In genomic region chr2:232893834-232894233, GRCh38 we compare ENCODE assay signal across 16 cellular contexts. TPM values are rescaled to one million over a fixed set of nuclear protein-coding genes. Genes with fewer than 3 reads are reported as not detected.
A peak's percentile ranks its signal among the peaks of the same experiment; 100 is the strongest.
DNase-seq lines count a peak whose midpoint lies in the region; ATAC-seq and TF ChIP-seq lines count a peak whose summit lies in the region.
"Had no signal": no experiment of that assay in that cellular context is flagged by ENCODE, and none has a peak within 500 bp of the region (broad histone marks: within the 10 kb centered on the region; RNA-seq: fewer than 3 reads in every experiment).

No MANE protein-coding gene starts in this region.

- H4K20me1 ChIP-seq in osteoblast (ENCODE audit: insufficient read depth, low read length): no peaks in the 10 kb centered on the region

- no peak overlapping the region for H2AFZ ChIP-seq in osteoblast (ENCODE audit: low read length)

- no peak overlapping the region for H3K4me3 Mint-ChIP-seq in nephron progenitor cell

- no peak overlapping the region for H3K27ac Mint-ChIP-seq in nephron progenitor cell

- no peaks in the 10 kb centered on the region for H3K9me3 Mint-ChIP-seq in nephron progenitor cell

- DNase-seq in cardiac septum (ENCODE audit: low spot score): peak; percentile 58
- no peak for DNase-seq in heart left ventricle
- DNase-seq in epidermal melanocyte (ENCODE audit: insufficient read length, low spot score): peak; percentile 5
- DNase-seq in osteoblast (ENCODE audit: insufficient read length, low spot score, missing footprints): peak; percentile 43
- no peak for DNase-seq in nephron progenitor cell
- no peak for DNase-seq in SHP77 (lab: John Stamatoyannopoulos, UW)
- DNase-seq: DMS 273 treated with DMSO at 0.1 percent for 48 hours, GF-D8, KG1, NCI-H1436 treated with DMSO at 0.1 percent for 48 hours, NCI-H2029 treated with DMSO at 0.1 percent for 48 hours, NCI-H510A treated with DMSO at 0.1 percent for 48 hours, NCI-H82 had no signal

- 89 to 96% (median 92%) methylated on average over 8 of the region's 8 CpGs for WGBS in heart left ventricle, 4 donors

- H3K4me1 Mint-ChIP-seq in nephron progenitor cell: peaks cover 30% of the 10 kb centered on the region

- peaks cover 0 to 16% (median 0%) of the 10 kb centered on the region in 9 donors for H3K27me3 ChIP-seq in heart left ventricle
- H3K27me3 ChIP-seq in osteoblast (ENCODE audit: insufficient read depth, low read length): no peaks in the 10 kb centered on the region

- H3K27me3 Mint-ChIP-seq in nephron progenitor cell (ENCODE audit: low read depth, poor library complexity): peaks cover 9% of the 10 kb centered on the region

- ATAC-seq in heart left ventricle: no peak
- ATAC-seq in GM18873 (IDR thresholded peaks at IDR 0.05; ENCODE audit: low FRiP score, unreplicated experiment): no peak
- ATAC-seq: HepG2 had no signal

- H3K36me3 Mint-ChIP-seq in nephron progenitor cell (ENCODE audit: low read depth): no peaks in the 10 kb centered on the region

- no peak overlapping the region for H3K4me2 ChIP-seq in osteoblast (ENCODE audit: insufficient read depth, low read length)

- H3K36me3 ChIP-seq in heart left ventricle (no peaks in the 10 kb centered on the region), osteoblast (ENCODE audit: insufficient read depth, low read length) (no peaks in the 10 kb centered on the region)

- H3K4me3 ChIP-seq in heart left ventricle (no peak overlapping the region), osteoblast (ENCODE audit: insufficient read depth, low read length) (no peak overlapping the region)

- TF ChIP-seq POLR2A in heart left ventricle (IDR thresholded peaks at IDR 0.05): no peak

- intact Hi-C loops in cardiac septum (cut with DNase I): no loop called here
- intact Hi-C loops in heart left ventricle (cut with DNase I): no loop called here

- peaks cover 0 to 6% (median 0%) of the 10 kb centered on the region in 12 donors for H3K4me1 ChIP-seq in heart left ventricle
- peaks cover 15% of the 10 kb centered on the region for H3K4me1 ChIP-seq in osteoblast (ENCODE audit: insufficient read depth, low read length)

- TF ChIP-seq CTCF in heart left ventricle (IDR thresholded peaks at IDR 0.05): no peak
- TF ChIP-seq CTCF in osteoblast (IDR thresholded peaks at IDR 0.05; ENCODE audit: extremely low read depth, low read depth, low read length): no peak
- no peak for TF ChIP-seq CTCF in nephron progenitor cell (IDR thresholded peaks at IDR 0.05)

- H3K79me2 ChIP-seq in osteoblast (ENCODE audit: insufficient read depth, low read length): no peaks in the 10 kb centered on the region

- no peak overlapping the region for H3K27ac ChIP-seq in heart left ventricle
- no peak overlapping the region for H3K27ac ChIP-seq in osteoblast (ENCODE audit: low read depth, low read length)
- H3K27ac ChIP-seq: C4-2B had no signal

- no peaks in the 10 kb centered on the region for H3K9me3 ChIP-seq in heart left ventricle
- H3K9me3 ChIP-seq in osteoblast (ENCODE audit: low read depth, low read length): no peaks in the 10 kb centered on the region

RNA-seq across cellular contexts. Expression of gene SNORC, which starts 23.8 kb away (rescaled TPM):
- total RNA-seq in cardiac septum (1.1 TPM), heart left ventricle (1 to 10 TPM in 3 of 9 donors, under 1 TPM in 6; 0.38 to 2.9 (median 0.74) TPM), osteoblast (0.72 and 0.88 TPM in 2 replicates)
- polyA plus RNA-seq in heart left ventricle: under 1 TPM; 0.46 to 0.88 TPM

Comparison
In these comparisons a context has a peak if more than half of its experiments do, and no peak if none do; other contexts are left out.
1. DNase-seq: peak in cardiac septum (single experiment), epidermal melanocyte (single experiment) and osteoblast (single experiment); none in heart left ventricle (0 of 5), nephron progenitor cell (single experiment) and SHP77 (0 of 2).